ENCODE assay signal across 1 cellular context in the genomic region with DNA sequence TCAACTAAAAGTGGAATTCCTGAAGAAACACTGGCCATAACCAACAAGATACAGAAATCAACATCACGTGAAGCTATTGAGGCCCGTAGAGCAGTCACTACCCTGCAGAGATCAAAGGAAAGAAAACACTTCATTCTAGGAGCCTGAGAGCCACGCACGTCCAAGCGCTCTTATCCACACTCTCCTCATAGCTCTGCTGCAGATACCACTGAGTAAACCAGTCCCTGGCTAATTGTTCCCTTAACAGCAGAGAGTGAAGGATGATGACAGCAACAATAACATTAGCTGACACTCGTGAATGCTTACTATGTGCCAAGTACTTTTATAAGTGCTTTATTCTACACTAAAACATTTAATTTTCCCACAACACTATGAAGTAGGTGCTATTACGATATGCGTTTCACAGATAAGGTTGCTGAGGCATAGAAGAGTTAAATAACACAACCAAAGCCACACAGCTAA.
TF ChIP-seq lines count a peak whose summit lies in the region.

No MANE protein-coding gene starts in this region.

TF ChIP-seq in GM23338, 12 proteins besides CTCF, POLR2A, EP300 and RAD21 (continued from another document):
- no peak for TF ChIP-seq ZNF462 (CRISPR knock-in tag; IDR thresholded peaks at IDR 0.05)
- TF ChIP-seq STAT1 (IDR thresholded peaks at IDR 0.05; ENCODE audit: unreplicated experiment): no peak
- TF ChIP-seq POLR2AphosphoS5 (IDR thresholded peaks at IDR 0.05; ENCODE audit: low read depth): no peak
- no peak for TF ChIP-seq CREB1 (CRISPR knock-in tag; IDR thresholded peaks at IDR 0.05; ENCODE audit: low read depth)
- no peak for TF ChIP-seq JUNB (IDR thresholded peaks at IDR 0.05; ENCODE audit: unreplicated experiment)
- no peak for TF ChIP-seq ZNF331 (CRISPR knock-in tag; IDR thresholded peaks at IDR 0.05; ENCODE audit: low read depth)
- no peak for TF ChIP-seq REST (IDR thresholded peaks at IDR 0.05; ENCODE audit: unreplicated experiment)
